ENCODE assay signal across 19 cellular contexts in genomic region chr2:101744832-101745231, GRCh38. TPM values are rescaled to one million over a fixed set of nuclear protein-coding genes. Genes with fewer than 3 reads are reported as not detected.
DNase-seq lines count a peak whose midpoint lies in the region; ATAC-seq and TF ChIP-seq lines count a peak whose summit lies in the region.
"Had no signal": no experiment of that assay in that cellular context is flagged by ENCODE, and none has a peak within 500 bp of the region (broad histone marks: within the 10 kb centered on the region; RNA-seq: fewer than 3 reads in every experiment).

No MANE protein-coding gene starts in this region.

- TF ChIP-seq CTCF in Caco-2 (IDR thresholded peaks at IDR 0.05; ENCODE audit: insufficient read depth in 1 of 2, low read depth in 1 of 2, low read length in 1 of 2, severe bottlenecking in 1 of 2, unreplicated experiment in 1 of 2) = no peak
- TF ChIP-seq CTCF in osteoblast (IDR thresholded peaks at IDR 0.05; ENCODE audit: extremely low read depth, low read depth, low read length) = no peak

- peaks cover 80% of the 10 kb centered on the region for H3K79me2 ChIP-seq in osteoblast (ENCODE audit: insufficient read depth, low read length)

- ATAC-seq in GM18870 (IDR thresholded peaks at IDR 0.05; ENCODE audit: unreplicated experiment) = no peak
- ATAC-seq in HG03280 (IDR thresholded peaks at IDR 0.05; ENCODE audit: unreplicated experiment) = no peak
- ATAC-seq: HCT116, left lobe of liver had no signal

- POLR2A ChIA-PET in Caco-2 (lab: Charles Lee) = interaction anchor here (0.8 kb wide), 1 partner anchor 22 kb away, joined by 24 read pairs; no protein-coding TSS in a partner anchor

- CTCF ChIA-PET in Caco-2 (lab: Charles Lee) = interaction anchor here (1.2 kb wide), 1 partner anchor 26 kb away, joined by 3 read pairs; no protein-coding TSS in a partner anchor

- no peaks in the 10 kb centered on the region for H3K9me3 Mint-ChIP-seq in activated CD4-positive, alpha-beta T cell treated with anti-CD3 and anti-CD28 coated beads, Interleukin-2, amount 10 ng/mL, durations not matched to agents 24 days and 14 days
- H3K9me3 Mint-ChIP-seq in Caco-2 (ENCODE audit: unreplicated experiment) = no peaks in the 10 kb centered on the region

- H3K4me1 ChIP-seq in Caco-2 (peaks cover 63% of the 10 kb centered on the region), osteoblast (ENCODE audit: insufficient read depth, low read length) (peaks cover 54% of the 10 kb centered on the region)

- H3K36me3 ChIP-seq in Caco-2 (ENCODE audit: control insufficient read depth, insufficient read depth, low read length) (no peaks in the 10 kb centered on the region), osteoblast (ENCODE audit: insufficient read depth, low read length) (peaks cover 6% of the 10 kb centered on the region)

- H4K20me1 ChIP-seq in osteoblast (ENCODE audit: insufficient read depth, low read length) = peaks cover 45% of the 10 kb centered on the region

- intact Hi-C loops in activated CD4-positive, alpha-beta T cell treated with anti-CD3 and anti-CD28 coated beads, Interleukin-2, amount 10 ng/mL, durations not matched to agents 24 days and 14 days (cut with micrococcal nuclease) = no loop called here
- intact Hi-C loops in Caco-2 (cut with micrococcal nuclease; ENCODE audit: unreplicated experiment) = no loop called here

- no peak overlapping the region for H3K4me3 ChIP-seq in Caco-2 (ENCODE audit: low read depth, low read length)
- no peak overlapping the region for H3K4me3 ChIP-seq in osteoblast (ENCODE audit: insufficient read depth, low read length)
- H3K4me3 ChIP-seq: BLaER1, skin epidermis had no signal

- peaks cover 3% of the 10 kb centered on the region for H3K36me3 Mint-ChIP-seq in activated CD4-positive, alpha-beta T cell treated with anti-CD3 and anti-CD28 coated beads, Interleukin-2, amount 10 ng/mL, durations not matched to agents 24 days and 14 days (ENCODE audit: low read depth)
- H3K36me3 Mint-ChIP-seq in Caco-2 (ENCODE audit: insufficient read depth, unreplicated experiment) = peaks cover 21% of the 10 kb centered on the region

- BruUV-seq in Caco-2 (replicated peaks; lab: Mats Ljungman, UMichigan) = no TSS peak

- H2AFZ ChIP-seq in osteoblast (ENCODE audit: low read length) = no peak overlapping the region

- DNase-seq in activated CD4-positive, alpha-beta T cell treated with anti-CD3 and anti-CD28 coated beads, Interleukin-2, amount 10 ng/mL, durations not matched to agents 24 days and 14 days = no peak
- DNase-seq in activated CD4-positive, alpha-beta T cell treated with anti-CD3 and anti-CD28 coated beads for 4 hours = no peak
- DNase-seq in Caco-2 (no peak), caudate nucleus (lab: John Stamatoyannopoulos, UW) (no peak), osteoblast (ENCODE audit: insufficient read length, low spot score, missing footprints) (no peak), NCI-H526 (lab: John Stamatoyannopoulos, UW) (no peak)
- DNase-seq: 8988T, activated gamma-delta T cell treated with Interleukin-2 at 50 U/mL for 16 hours, DMS153, GF-D8, glutamatergic neuron, NCI-H1417, NCI-H510A treated with DMSO at 0.1 percent for 48 hours had no signal

- H3K27ac ChIP-seq in caudate nucleus (ENCODE audit: low read depth, low read length) = peak overlapping the region; percentile 91
- peak overlapping the region; percentile 65 for H3K27ac ChIP-seq in osteoblast (ENCODE audit: low read depth, low read length)
- H3K27ac ChIP-seq: BLaER1 had no signal

- peaks cover 45% of the 10 kb centered on the region for H3K4me1 Mint-ChIP-seq in activated CD4-positive, alpha-beta T cell treated with anti-CD3 and anti-CD28 coated beads, Interleukin-2, amount 10 ng/mL, durations not matched to agents 24 days and 14 days
- H3K4me1 Mint-ChIP-seq in Caco-2 (ENCODE audit: low read depth, unreplicated experiment) = peaks cover 59% of the 10 kb centered on the region

- no peak overlapping the region for H3K4me2 ChIP-seq in osteoblast (ENCODE audit: insufficient read depth, low read length)
- H3K4me2 ChIP-seq: BLaER1 had no signal

- H3K9me3 ChIP-seq in Caco-2 = no peaks in the 10 kb centered on the region
- H3K9me3 ChIP-seq in osteoblast (ENCODE audit: low read depth, low read length) = no peaks in the 10 kb centered on the region

- no peak overlapping the region for H3K4me3 Mint-ChIP-seq in activated CD4-positive, alpha-beta T cell treated with anti-CD3 and anti-CD28 coated beads, Interleukin-2, amount 10 ng/mL, durations not matched to agents 24 days and 14 days
- H3K4me3 Mint-ChIP-seq in Caco-2 (ENCODE audit: unreplicated experiment) = no peak overlapping the region

- no peaks in the 10 kb centered on the region for H3K27me3 Mint-ChIP-seq in activated CD4-positive, alpha-beta T cell treated with anti-CD3 and anti-CD28 coated beads, Interleukin-2, amount 10 ng/mL, durations not matched to agents 24 days and 14 days
- no peaks in the 10 kb centered on the region for H3K27me3 Mint-ChIP-seq in Caco-2 (ENCODE audit: insufficient read depth, unreplicated experiment)

- H3K27me3 ChIP-seq in Caco-2 (replicated peaks; ENCODE audit: control insufficient read depth, insufficient read depth, low read length) (no peaks in the 10 kb centered on the region), osteoblast (ENCODE audit: insufficient read depth, low read length) (no peaks in the 10 kb centered on the region)
- H3K27me3 ChIP-seq: BLaER1 had no signal

- H3K27ac Mint-ChIP-seq in activated CD4-positive, alpha-beta T cell treated with anti-CD3 and anti-CD28 coated beads, Interleukin-2, amount 10 ng/mL, durations not matched to agents 24 days and 14 days = peak overlapping the region; percentile 16
- peak overlapping the region; percentile 63 for H3K27ac Mint-ChIP-seq in Caco-2 (ENCODE audit: unreplicated experiment)

RNA-seq across cellular contexts. Expression of gene MAP4K4, which starts 47.3 kb away (rescaled TPM):
- 41.2 and 42.6 TPM in 2 replicates for total RNA-seq in activated CD4-positive, alpha-beta T cell treated with anti-CD3 and anti-CD28 coated beads, Interleukin-2, amount 10 ng/mL, durations not matched to agents 24 days and 14 days
- 257 and 263 TPM in 2 replicates for total RNA-seq in Caco-2 (2022)
- 231 and 287 TPM in 2 replicates for total RNA-seq in osteoblast
